1 cellular context compared by ENCODE assay signal in the genomic region with DNA sequence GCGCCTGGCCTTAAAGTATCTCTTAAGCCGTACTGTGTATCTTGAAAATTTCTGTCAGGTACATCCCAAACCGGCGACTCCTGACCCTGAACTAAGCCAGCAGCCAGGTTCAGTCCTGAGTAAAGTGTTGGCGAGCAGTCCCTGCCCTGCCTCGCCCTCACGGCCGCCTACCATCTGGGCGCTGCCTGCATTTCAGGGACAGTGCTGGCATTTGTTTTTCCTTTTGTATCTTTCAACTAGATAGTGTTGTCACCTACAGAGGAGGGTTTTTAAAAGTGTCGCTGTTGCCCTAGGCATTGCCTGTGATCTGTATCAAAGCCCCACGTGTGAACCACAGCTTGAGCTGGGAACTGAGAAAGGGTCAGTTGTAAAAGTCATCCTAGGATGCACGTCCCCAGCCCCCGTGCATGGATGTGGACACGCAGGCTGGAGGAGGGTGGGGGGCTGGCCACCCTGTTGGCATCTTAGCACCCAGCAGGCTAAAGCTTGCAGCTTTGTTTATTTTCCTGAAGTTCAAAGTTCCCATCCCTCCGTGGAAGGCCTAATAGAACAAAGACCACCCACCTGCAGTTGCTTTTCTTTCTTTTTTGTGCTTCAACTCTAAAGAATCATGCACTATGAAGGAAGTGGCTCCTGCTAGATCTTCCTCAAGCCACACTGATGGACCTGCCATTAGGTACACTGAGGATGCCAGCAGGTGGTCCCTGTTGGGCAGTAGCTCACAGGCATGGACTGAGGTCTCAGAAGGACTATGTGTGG.
TF ChIP-seq lines count a peak whose summit lies in the region.

No MANE protein-coding gene starts in this region.

TF ChIP-seq in HepG2, 621 proteins besides CTCF, POLR2A, EP300 and RAD21 (continued from another document and continues in another):
- TF ChIP-seq, protein P1, sequence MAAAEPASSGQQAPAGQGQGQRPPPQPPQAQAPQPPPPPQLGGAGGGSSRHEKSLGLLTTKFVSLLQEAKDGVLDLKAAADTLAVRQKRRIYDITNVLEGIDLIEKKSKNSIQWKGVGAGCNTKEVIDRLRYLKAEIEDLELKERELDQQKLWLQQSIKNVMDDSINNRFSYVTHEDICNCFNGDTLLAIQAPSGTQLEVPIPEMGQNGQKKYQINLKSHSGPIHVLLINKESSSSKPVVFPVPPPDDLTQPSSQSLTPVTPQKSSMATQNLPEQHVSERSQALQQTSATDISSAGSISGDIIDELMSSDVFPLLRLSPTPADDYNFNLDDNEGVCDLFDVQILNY (CRISPR knock-in tag; conservative IDR thresholded peaks at IDR 0.05): no peak
- TF ChIP-seq ZNF747 (CRISPR knock-in tag; IDR thresholded peaks at IDR 0.05; ENCODE audit: borderline replicate concordance) (no peak), DZIP1 (CRISPR knock-in tag; IDR thresholded peaks at IDR 0.05) (no peak), ZXDC (CRISPR knock-in tag; IDR thresholded peaks at IDR 0.05) (no peak), RELA (CRISPR knock-in tag; IDR thresholded peaks at IDR 0.05) (no peak), ZBTB7A (CRISPR knock-in tag; IDR thresholded peaks at IDR 0.05) (peak; percentile 94; the same call in 1 of the 2 replicates), KDM5A (IDR thresholded peaks at IDR 0.05; ENCODE audit: borderline replicate concordance, low read length) (no peak), ZFP36 (IDR thresholded peaks at IDR 0.05; ENCODE audit: borderline replicate concordance, low read depth, low read length, partially characterized antibody) (no peak), STAT5B (CRISPR knock-in tag; IDR thresholded peaks at IDR 0.05) (no peak), ZNF7 (CRISPR knock-in tag; IDR thresholded peaks at IDR 0.05) (no peak), TERF1 (CRISPR knock-in tag; IDR thresholded peaks at IDR 0.05) (no peak), ARNT (IDR thresholded peaks at IDR 0.05) (no peak), ZNF333 (CRISPR knock-in tag; IDR thresholded peaks at IDR 0.05; ENCODE audit: borderline replicate concordance) (no peak), ZNF414 (CRISPR knock-in tag; IDR thresholded peaks at IDR 0.05) (peak; percentile 92; the same call in 1 of the 2 replicates), SP1 (IDR thresholded peaks at IDR 0.05) (no peak), SP1 (CRISPR knock-in tag; IDR thresholded peaks at IDR 0.05) (no peak), ZFP1 (CRISPR knock-in tag; IDR thresholded peaks at IDR 0.05) (no peak), CC2D1A (CRISPR knock-in tag; IDR thresholded peaks at IDR 0.05) (no peak), RFX5 (IDR thresholded peaks at IDR 0.05; ENCODE audit: low read depth, low read length) (no peak), ZBTB40 (IDR thresholded peaks at IDR 0.05) (no peak), ZBTB40 (CRISPR knock-in tag; IDR thresholded peaks at IDR 0.05) (peak; percentile 67), ZNF329 (CRISPR knock-in tag; IDR thresholded peaks at IDR 0.05; ENCODE audit: low read depth) (0 out of 2 replicates have a peak, but pooled peaks have one; percentile 26), KLF12 (CRISPR knock-in tag; IDR thresholded peaks at IDR 0.05; ENCODE audit: borderline replicate concordance) (no peak), MTA3 (CRISPR knock-in tag; IDR thresholded peaks at IDR 0.05) (no peak)
- TF ChIP-seq, protein P2, sequence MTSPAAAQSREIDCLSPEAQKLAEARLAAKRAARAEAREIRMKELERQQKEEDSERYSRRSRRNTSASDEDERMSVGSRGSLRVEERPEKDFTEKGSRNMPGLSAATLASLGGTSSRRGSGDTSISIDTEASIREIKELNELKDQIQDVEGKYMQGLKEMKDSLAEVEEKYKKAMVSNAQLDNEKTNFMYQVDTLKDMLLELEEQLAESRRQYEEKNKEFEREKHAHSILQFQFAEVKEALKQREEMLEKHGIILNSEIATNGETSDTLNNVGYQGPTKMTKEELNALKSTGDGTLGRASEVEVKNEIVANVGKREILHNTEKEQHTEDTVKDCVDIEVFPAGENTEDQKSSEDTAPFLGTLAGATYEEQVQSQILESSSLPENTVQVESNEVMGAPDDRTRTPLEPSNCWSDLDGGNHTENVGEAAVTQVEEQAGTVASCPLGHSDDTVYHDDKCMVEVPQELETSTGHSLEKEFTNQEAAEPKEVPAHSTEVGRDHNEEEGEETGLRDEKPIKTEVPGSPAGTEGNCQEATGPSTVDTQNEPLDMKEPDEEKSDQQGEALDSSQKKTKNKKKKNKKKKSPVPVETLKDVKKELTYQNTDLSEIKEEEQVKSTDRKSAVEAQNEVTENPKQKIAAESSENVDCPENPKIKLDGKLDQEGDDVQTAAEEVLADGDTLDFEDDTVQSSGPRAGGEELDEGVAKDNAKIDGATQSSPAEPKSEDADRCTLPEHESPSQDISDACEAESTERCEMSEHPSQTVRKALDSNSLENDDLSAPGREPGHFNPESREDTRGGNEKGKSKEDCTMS (CRISPR knock-in tag; conservative IDR thresholded peaks at IDR 0.05): no peak
- TF ChIP-seq, protein P3, sequence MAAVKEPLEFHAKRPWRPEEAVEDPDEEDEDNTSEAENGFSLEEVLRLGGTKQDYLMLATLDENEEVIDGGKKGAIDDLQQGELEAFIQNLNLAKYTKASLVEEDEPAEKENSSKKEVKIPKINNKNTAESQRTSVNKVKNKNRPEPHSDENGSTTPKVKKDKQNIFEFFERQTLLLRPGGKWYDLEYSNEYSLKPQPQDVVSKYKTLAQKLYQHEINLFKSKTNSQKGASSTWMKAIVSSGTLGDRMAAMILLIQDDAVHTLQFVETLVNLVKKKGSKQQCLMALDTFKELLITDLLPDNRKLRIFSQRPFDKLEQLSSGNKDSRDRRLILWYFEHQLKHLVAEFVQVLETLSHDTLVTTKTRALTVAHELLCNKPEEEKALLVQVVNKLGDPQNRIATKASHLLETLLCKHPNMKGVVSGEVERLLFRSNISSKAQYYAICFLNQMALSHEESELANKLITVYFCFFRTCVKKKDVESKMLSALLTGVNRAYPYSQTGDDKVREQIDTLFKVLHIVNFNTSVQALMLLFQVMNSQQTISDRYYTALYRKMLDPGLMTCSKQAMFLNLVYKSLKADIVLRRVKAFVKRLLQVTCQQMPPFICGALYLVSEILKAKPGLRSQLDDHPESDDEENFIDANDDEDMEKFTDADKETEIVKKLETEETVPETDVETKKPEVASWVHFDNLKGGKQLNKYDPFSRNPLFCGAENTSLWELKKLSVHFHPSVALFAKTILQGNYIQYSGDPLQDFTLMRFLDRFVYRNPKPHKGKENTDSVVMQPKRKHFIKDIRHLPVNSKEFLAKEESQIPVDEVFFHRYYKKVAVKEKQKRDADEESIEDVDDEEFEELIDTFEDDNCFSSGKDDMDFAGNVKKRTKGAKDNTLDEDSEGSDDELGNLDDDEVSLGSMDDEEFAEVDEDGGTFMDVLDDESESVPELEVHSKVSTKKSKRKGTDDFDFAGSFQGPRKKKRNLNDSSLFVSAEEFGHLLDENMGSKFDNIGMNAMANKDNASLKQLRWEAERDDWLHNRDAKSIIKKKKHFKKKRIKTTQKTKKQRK (IDR thresholded peaks at IDR 0.05; ENCODE audit: low read length): no peak
